ENCODE assay signal across 7 cellular contexts in the genomic region with DNA sequence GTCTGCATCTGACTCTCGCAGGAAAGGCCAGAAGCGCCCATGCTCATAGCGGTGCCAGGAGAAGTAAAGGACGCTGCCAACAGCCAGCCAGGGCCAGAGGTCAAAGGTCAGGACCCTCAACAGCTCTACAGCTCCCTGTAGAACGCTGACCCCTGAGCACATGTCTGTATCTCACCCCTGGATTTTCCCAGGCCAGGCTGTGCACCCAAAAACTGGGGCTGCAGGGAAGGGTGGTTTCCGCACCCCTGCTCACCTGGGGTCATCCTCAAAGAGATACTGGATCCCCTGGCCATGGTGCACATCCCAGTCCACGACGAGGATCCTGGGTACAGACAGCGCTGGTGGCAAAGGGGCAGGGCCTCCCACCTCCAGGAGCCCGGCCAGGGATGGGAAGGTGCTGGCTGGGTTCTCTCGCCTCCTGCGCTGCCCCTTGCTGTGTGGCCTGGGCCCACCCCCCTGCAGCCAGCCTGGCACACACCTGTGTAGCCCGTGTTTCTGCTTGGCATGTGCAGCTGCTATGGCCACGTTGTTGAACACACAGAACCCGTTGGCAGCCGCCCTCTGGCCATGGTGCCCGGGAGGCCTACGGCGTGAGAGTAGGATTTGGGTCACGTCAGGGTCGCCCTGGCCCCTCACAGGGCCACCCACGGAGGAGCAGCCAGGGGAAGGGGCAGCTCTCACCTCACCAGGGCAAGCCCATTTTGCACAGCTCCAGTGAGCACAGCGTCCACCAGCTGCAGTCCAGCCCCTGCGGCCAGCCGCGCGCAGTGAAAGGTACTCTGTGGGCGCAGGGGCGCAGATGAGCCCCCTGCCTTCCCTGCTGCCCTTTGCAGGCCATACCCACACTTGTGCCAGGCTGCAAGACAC. TPM values are rescaled to one million over a fixed set of nuclear protein-coding genes. Genes with fewer than 3 reads are reported as not detected.
DNase-seq lines count a peak whose midpoint lies in the region; ATAC-seq and TF ChIP-seq lines count a peak whose summit lies in the region.
"Had no signal": no experiment of that assay in that cellular context is flagged by ENCODE, and none has a peak within 500 bp of the region (broad histone marks: within the 10 kb centered on the region; RNA-seq: fewer than 3 reads in every experiment).

No MANE protein-coding gene starts in this region.

- no peak overlapping the region for H3K27ac ChIP-seq in A673 (ENCODE audit: low read depth, low read length, poor library complexity, severe bottlenecking)
- peak overlapping the region; percentile 53 for H3K27ac ChIP-seq in KOPT-K1 (ENCODE audit: low read depth, low read length, poor library complexity, severe bottlenecking)
- H3K27ac ChIP-seq in fibroblast of lung (ENCODE audit: insufficient read depth, low read length), result no peak overlapping the region

- BruUV-seq in A673 (replicated peaks; lab: Mats Ljungman, UMichigan), result no TSS peak

- no peak overlapping the region for H2AFZ ChIP-seq in fibroblast of lung (ENCODE audit: low read length)

- no peaks in the 10 kb centered on the region for H4K20me1 ChIP-seq in fibroblast of lung (ENCODE audit: control insufficient read depth, extremely low read depth, insufficient read depth, low read length)

- H3K27me3 ChIP-seq in A673 (replicated peaks; ENCODE audit: insufficient read depth, low read depth, low read length, poor library complexity) (no peaks in the 10 kb centered on the region), fibroblast of lung (ENCODE audit: control insufficient read depth, insufficient read depth, low read length) (no peaks in the 10 kb centered on the region)

- H3K36me3 ChIP-seq in A673 (ENCODE audit: insufficient read depth, low read length, poor library complexity, severe bottlenecking), result peaks cover 19% of the 10 kb centered on the region
- H3K36me3 ChIP-seq in KOPT-K1 (ENCODE audit: insufficient read depth, low read length), result peaks cover 24% of the 10 kb centered on the region
- H3K36me3 ChIP-seq in fibroblast of lung (ENCODE audit: control insufficient read depth, insufficient read depth, low read length), result peaks cover 33% of the 10 kb centered on the region

- H3K4me2 ChIP-seq in fibroblast of lung (ENCODE audit: extremely low read depth, insufficient read depth, low read length), result peak overlapping the region; percentile 91

- POLR2A ChIA-PET in A673 (lab: Charles Lee; ENCODE audit: low non-redundant PET), result no interaction called here

- H3K9ac ChIP-seq in fibroblast of lung (ENCODE audit: insufficient read depth, low read length), result no peak overlapping the region

- CTCF ChIA-PET in A673 (lab: Charles Lee), result no interaction called here

- H3K79me2 ChIP-seq in fibroblast of lung (ENCODE audit: control insufficient read depth, insufficient read depth, low read length), result peaks cover 24% of the 10 kb centered on the region

- DNase-seq in A673 (ENCODE audit: low spot score) (no peak), fibroblast of lung (ENCODE audit: low read depth in 2 of 2) (no peak), retina (no peak)
- no peak for DNase-seq in stimulated activated naive CD4-positive, alpha-beta T cell (lab: John Stamatoyannopoulos, UW)
- DNase-seq: NCI-H510A had no signal

- H3K4me1 ChIP-seq in A673 (ENCODE audit: insufficient read depth, low read length, poor library complexity, severe bottlenecking), result peaks cover 7% of the 10 kb centered on the region
- peaks cover 13% of the 10 kb centered on the region for H3K4me1 ChIP-seq in fibroblast of lung (ENCODE audit: control insufficient read depth, extremely low read depth, insufficient read depth, low read length)

- intact Hi-C loops in A673 (cut with micrococcal nuclease; ENCODE audit: unreplicated experiment), result loop anchor here (2.0 kb wide), 1 partner anchor 93 kb away; the partner anchor contains the start of gene PPP6R2

- no peak for TF ChIP-seq CTCF in A673 (conservative IDR thresholded peaks at IDR 0.05; ENCODE audit: low read depth, low read length)
- no peak for TF ChIP-seq CTCF in fibroblast of lung (conservative IDR thresholded peaks at IDR 0.05 in 1 of 2, IDR thresholded peaks at IDR 0.05 in 1 of 2; ENCODE audit: low read depth in 1 of 2, low read length in 2 of 2)

- no peak for ATAC-seq in GM18907 (IDR thresholded peaks at IDR 0.05; ENCODE audit: unreplicated experiment)

- H3K9me3 ChIP-seq in A673 (ENCODE audit: low read depth, low read length, poor library complexity, severe bottlenecking), result no peaks in the 10 kb centered on the region
- H3K9me3 ChIP-seq in KOPT-K1 (ENCODE audit: insufficient read depth, low read length, poor library complexity, severe bottlenecking), result no peaks in the 10 kb centered on the region
- H3K9me3 ChIP-seq in fibroblast of lung (ENCODE audit: control insufficient read depth, insufficient read depth, low read depth, low read length), result no peaks in the 10 kb centered on the region

- H3K4me3 ChIP-seq in A673 (ENCODE audit: low read depth, low read length, poor library complexity, severe bottlenecking) (peak overlapping the region; percentile 78), fibroblast of lung (replicated peaks in 1 of 4; ENCODE audit: control extremely low read depth in 1 of 4, insufficient read depth in 1 of 4, low read depth in 3 of 4, low read length in 4 of 4) (peak overlapping the region in 3 of 4 experiments; percentile 62 to 81 (median 77))

RNA-seq across cellular contexts. Expression of gene HDAC10, which starts 1.4 kb away (rescaled TPM):
- total RNA-seq in A673 (2021), result 38.6 and 42.8 TPM in 2 replicates
- total RNA-seq in fibroblast of lung, result 19.3 and 27.6 TPM in 2 replicates
- 5.1 and 6.7 TPM in 2 replicates for polyA plus RNA-seq in fibroblast of lung
- 13.4 and 18.2 TPM in 2 replicates for polyA plus RNA-seq in fibroblast of lung (2012)
- polyA minus RNA-seq in fibroblast of lung (ENCODE audit: low replicate concordance), result 6.7 and 15.9 TPM in 2 replicates

RNA-seq across cellular contexts. Expression of gene TUBGCP6, which starts 4.8 kb away (rescaled TPM):
- total RNA-seq in A673 (2021), result 31.0 and 33.1 TPM in 2 replicates
- total RNA-seq in fibroblast of lung, result 19.0 and 23.8 TPM in 2 replicates
- polyA plus RNA-seq in fibroblast of lung, result 6.7 and 7.3 TPM in 2 replicates
- polyA plus RNA-seq in fibroblast of lung (2012), result 10.8 and 11.2 TPM in 2 replicates
- polyA minus RNA-seq in fibroblast of lung (ENCODE audit: low replicate concordance), result 17.3 and 18.7 TPM in 2 replicates

RNA-seq across cellular contexts. Expression of gene MAPK12, which starts 11.9 kb away (rescaled TPM):
- total RNA-seq in A673 (2021) (20.8 and 27.5 TPM in 2 replicates), fibroblast of lung (24.4 and 30.1 TPM in 2 replicates)
- 16.4 and 21.5 TPM in 2 replicates for polyA plus RNA-seq in fibroblast of lung
- 19.8 and 26.9 TPM in 2 replicates for polyA plus RNA-seq in fibroblast of lung (2012)
- polyA minus RNA-seq in fibroblast of lung (ENCODE audit: low replicate concordance), result 39.0 and 43.3 TPM in 2 replicates

RNA-seq across cellular contexts. Expression of gene MAPK11, which starts 20.6 kb away (rescaled TPM):
- 5.4 and 10.4 TPM in 2 replicates for total RNA-seq in A673 (2021)
- 5.9 and 7.6 TPM in 2 replicates for total RNA-seq in fibroblast of lung
- polyA plus RNA-seq in fibroblast of lung, result 2.6 and 4.1 TPM in 2 replicates
- polyA plus RNA-seq in fibroblast of lung (2012), result 5.4 and 10.7 TPM in 2 replicates
- 17.1 and 18.7 TPM in 2 replicates for polyA minus RNA-seq in fibroblast of lung (ENCODE audit: low replicate concordance)

RNA-seq across cellular contexts. Expression of gene SELENOO, which starts 48.8 kb away (rescaled TPM):
- 39.2 and 41.3 TPM in 2 replicates for total RNA-seq in A673 (2021)
- 16.9 and 20.1 TPM in 2 replicates for total RNA-seq in fibroblast of lung
- 8.3 and 10.2 TPM in 2 replicates for polyA plus RNA-seq in fibroblast of lung
- 12.8 and 16.6 TPM in 2 replicates for polyA plus RNA-seq in fibroblast of lung (2012)
- 6.7 and 12.0 TPM in 2 replicates for polyA minus RNA-seq in fibroblast of lung (ENCODE audit: low replicate concordance)
